8 cellular contexts compared by ENCODE assay signal in genomic region chr2:105873721-105874120, GRCh38.
DNase-seq lines count a peak whose midpoint lies in the region; ATAC-seq and TF ChIP-seq lines count a peak whose summit lies in the region.

No MANE protein-coding gene starts in this region.

- H3K4me1 Mint-ChIP-seq in WTC11 = peaks cover 30% of the 10 kb centered on the region

- no peak overlapping the region for H3K4me3 Mint-ChIP-seq in WTC11

- CTCF ChIA-PET in WTC11 (lab: Charles Lee) = no interaction called here

- no peaks in the 10 kb centered on the region for H3K27me3 Mint-ChIP-seq in WTC11 (ENCODE audit: low read depth)

- no peak for TF ChIP-seq CTCF in WTC11 (IDR thresholded peaks at IDR 0.05)

- H3K36me3 Mint-ChIP-seq in WTC11 = no peaks in the 10 kb centered on the region

- ATAC-seq in HG03064 (IDR thresholded peaks at IDR 0.05; ENCODE audit: low read depth, unreplicated experiment) (peak; percentile 88), WTC11 (peak; percentile 58; the same call in 1 of the 2 replicates), esophagus mucosa (peak; percentile 6)

- peak; percentile 80 for DNase-seq in stimulated activated naive CD4-positive, alpha-beta T cell treated with Interleukin-2 at 50 U/mL for 16 hours (lab: John Stamatoyannopoulos, UW)
- DNase-seq in stimulated activated naive CD4-positive, alpha-beta T cell (lab: John Stamatoyannopoulos, UW) = no peak
- DNase-seq in WTC11 (ENCODE audit: low spot score) (no peak), NCI-H2107 (lab: John Stamatoyannopoulos, UW) (no peak), NCI-H82 treated with DMSO at 0.1 percent for 48 hours (lab: John Stamatoyannopoulos, UW; ENCODE audit: unreplicated experiment) (no peak)
- peak; percentile 74 for DNase-seq in stimulated activated CD4-positive, alpha-beta T cell treated with anti-CD3 and anti-CD28 coated beads, Interleukin-2, amount 100 ng/mL, for 24 hours

- H3K27ac Mint-ChIP-seq in WTC11 = 0 out of 2 replicates have a peak overlapping the region, but pooled peaks have one; percentile 24

- POLR2A ChIA-PET in WTC11 (lab: Charles Lee) = no interaction called here

- H3K9me3 Mint-ChIP-seq in WTC11 = no peaks in the 10 kb centered on the region

TF ChIP-seq in WTC11, 78 proteins besides CTCF, POLR2A, EP300 and RAD21:
- TF ChIP-seq MYBL2 (CRISPR knock-in tag; IDR thresholded peaks at IDR 0.05) = no peak
- no peak for TF ChIP-seq E2F5 (CRISPR knock-in tag; IDR thresholded peaks at IDR 0.05)
- no peak for TF ChIP-seq ZNF219 (CRISPR knock-in tag; IDR thresholded peaks at IDR 0.05; ENCODE audit: borderline replicate concordance)
- TF ChIP-seq IRF2 (CRISPR knock-in tag; IDR thresholded peaks at IDR 0.05; ENCODE audit: borderline replicate concordance, low read depth) = no peak
- no peak for TF ChIP-seq ZSCAN18 (CRISPR knock-in tag; IDR thresholded peaks at IDR 0.05)
- TF ChIP-seq FOXK1 (CRISPR knock-in tag; IDR thresholded peaks at IDR 0.05) = no peak
- TF ChIP-seq HMGXB4 (CRISPR knock-in tag; IDR thresholded peaks at IDR 0.05) = no peak

Comparison
In these comparisons a context has a peak if more than half of its experiments do, and no peak if none do; other contexts are left out.
1. DNase-seq: peak in stimulated activated naive CD4-positive, alpha-beta T cell treated with Interleukin-2 at 50 U/mL for 16 hours (single experiment) and stimulated activated CD4-positive, alpha-beta T cell treated with anti-CD3 and anti-CD28 coated beads, Interleukin-2, amount 100 ng/mL, for 24 hours (2 of 2); none in stimulated activated naive CD4-positive, alpha-beta T cell (0 of 6), WTC11 (single experiment), NCI-H2107 (single experiment) and NCI-H82 treated with DMSO at 0.1 percent for 48 hours (single experiment).
2. ATAC-seq: peak in every context shown above with its lines; median percentile 88 in HG03064; 58 in WTC11; 6 in esophagus mucosa.